Comparison of ENCODE assay signal across 11 cellular contexts in the genomic region with DNA sequence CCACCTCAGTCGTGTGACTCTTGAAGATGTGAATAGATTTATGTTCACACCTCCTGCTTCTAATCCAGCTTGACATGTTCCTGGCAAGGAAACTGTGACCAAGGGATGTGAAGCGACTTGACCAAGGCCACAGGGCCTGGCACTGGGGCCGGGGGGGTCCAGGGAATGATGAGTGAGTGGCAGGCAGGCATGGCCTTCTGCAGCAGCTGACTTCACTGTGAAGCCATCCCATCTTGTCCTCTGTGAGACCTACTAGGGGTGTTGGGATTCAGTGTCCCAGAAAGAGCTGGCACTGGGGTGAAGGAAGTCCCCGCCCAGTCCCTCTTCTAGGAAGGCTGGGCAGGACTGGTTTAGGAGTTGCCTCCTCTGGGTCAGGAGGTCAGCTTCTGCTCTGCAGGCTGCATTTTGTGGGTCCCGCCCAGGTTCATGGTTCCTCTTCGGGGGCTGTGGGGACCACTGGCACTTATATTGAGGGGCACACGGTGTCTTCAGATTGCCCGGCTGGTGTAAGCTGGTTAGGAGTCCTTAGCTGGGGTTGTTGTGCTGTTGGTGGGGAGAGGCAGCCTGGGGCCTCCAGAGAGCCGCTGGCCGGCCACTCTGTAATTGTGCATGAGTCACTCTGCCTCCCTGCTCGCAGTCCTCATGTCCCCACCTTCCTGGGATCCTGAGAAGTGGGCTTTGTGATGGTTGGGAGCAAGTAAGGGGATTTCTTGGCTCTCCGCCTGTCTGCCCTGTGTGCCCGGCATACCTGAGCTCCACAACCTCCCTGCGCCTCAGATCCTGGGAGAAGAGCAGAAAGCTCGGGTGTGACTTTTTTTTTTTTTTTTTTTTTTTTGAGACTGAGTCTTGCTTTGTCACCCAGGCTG. TPM values are rescaled to one million over a fixed set of nuclear protein-coding genes. Genes with fewer than 3 reads are reported as not detected.
A peak's percentile ranks its signal among the peaks of the same experiment; 100 is the strongest.
DNase-seq lines count a peak whose midpoint lies in the region; ATAC-seq and TF ChIP-seq lines count a peak whose summit lies in the region.
"Had no signal": no experiment of that assay in that cellular context is flagged by ENCODE, and none has a peak within 500 bp of the region (broad histone marks: within the 10 kb centered on the region; RNA-seq: fewer than 3 reads in every experiment).

No MANE protein-coding gene starts in this region.

- intact Hi-C loops in MCF 10A (cut with micrococcal nuclease) (no loop called here), mammary epithelial cell (cut with micrococcal nuclease) (no loop called here), vagina (cut with DNase I) (loop anchor here (5.0 kb wide), 1 partner anchor 68 kb away; no protein-coding TSS in a partner anchor)

- no peak overlapping the region for H4K8ac ChIP-seq in mesendoderm (ENCODE audit: low read depth, low read length)

- H3K36me3 Mint-ChIP-seq in MCF 10A (ENCODE audit: insufficient read depth, unreplicated experiment), result peaks cover 6% of the 10 kb centered on the region
- H3K36me3 Mint-ChIP-seq: naive thymus-derived CD8-positive, alpha-beta T cell had no signal

- CTCF ChIA-PET in MCF 10A (lab: Yijun Ruan, JAX), result interaction anchor here (0.6 to 1.6 kb wide), 6 partner anchors 8 to 130 kb away, joined by 3 to 5 read pairs (median 3); no protein-coding TSS in a partner anchor
- CTCF ChIA-PET in mammary epithelial cell (lab: Charles Lee; ENCODE audit: low non-redundant PET), result no interaction called here

- no peak overlapping the region for H2AK5ac ChIP-seq in mesendoderm (ENCODE audit: low read length)

- H4K20me1 ChIP-seq in mammary epithelial cell (ENCODE audit: insufficient read depth, low read length), result no peaks in the 10 kb centered on the region

- no peak overlapping the region for H3K23ac ChIP-seq in mesendoderm (ENCODE audit: low read length)

- H3K4me1 ChIP-seq in mammary epithelial cell (ENCODE audit: insufficient read depth, low read length) (peaks cover 70% of the 10 kb centered on the region), mesendoderm (ENCODE audit: control insufficient read depth, low read depth, low read length) (peaks cover 28% of the 10 kb centered on the region), vagina (peaks cover 100% of the 10 kb centered on the region)

- H3K4me1 Mint-ChIP-seq in MCF 10A (ENCODE audit: insufficient read depth, unreplicated experiment), result peaks cover 47% of the 10 kb centered on the region

- H3K18ac ChIP-seq in mesendoderm (ENCODE audit: low read length), result no peak overlapping the region

- H3K27ac ChIP-seq in mammary epithelial cell (ENCODE audit: insufficient read depth, low read depth, low read length), result no peak overlapping the region
- peak overlapping the region; percentile 39 to 74 for H3K27ac ChIP-seq in coronary artery
- H3K27ac ChIP-seq in mesendoderm (ENCODE audit: low read depth, low read length), result no peak overlapping the region
- peak overlapping the region; percentile 59 for H3K27ac ChIP-seq in vagina
- H3K27ac ChIP-seq: SK-N-MC had no signal

- H2BK15ac ChIP-seq in mesendoderm (replicated peaks; ENCODE audit: low read depth), result no peak overlapping the region

- H2AFZ ChIP-seq in mammary epithelial cell (ENCODE audit: low read depth, low read length), result no peak overlapping the region

- H3K9me3 ChIP-seq in mammary epithelial cell (replicated peaks; ENCODE audit: insufficient read depth, low read length), result no peaks in the 10 kb centered on the region
- no peaks in the 10 kb centered on the region for H3K9me3 ChIP-seq in vagina

- no peak overlapping the region for H3K4ac ChIP-seq in mesendoderm (ENCODE audit: low read depth, low read length)

- H3K36me3 ChIP-seq in mammary epithelial cell (ENCODE audit: insufficient read depth, low read length) (no peaks in the 10 kb centered on the region), mesendoderm (ENCODE audit: control insufficient read depth, insufficient read depth, low read length) (no peaks in the 10 kb centered on the region), vagina (no peaks in the 10 kb centered on the region)

- no TSS peak for BruUV-seq in MCF 10A (replicated peaks; lab: Mats Ljungman, UMichigan)
- no TSS peak for BruUV-seq in mammary epithelial cell (replicated peaks; lab: Mats Ljungman, UMichigan)

- POLR2A ChIA-PET in MCF 10A (lab: Yijun Ruan, JAX), result interaction anchor here (0.6 to 1.8 kb wide), 6 partner anchors 8 to 776 kb away, joined by 3 to 7 read pairs (median 4); a partner anchor contains a TSS

- no peak overlapping the region for H3K4me3 Mint-ChIP-seq in MCF 10A (ENCODE audit: unreplicated experiment)
- H3K4me3 Mint-ChIP-seq: naive thymus-derived CD8-positive, alpha-beta T cell had no signal

- no peak for ATAC-seq in GM18870 (IDR thresholded peaks at IDR 0.05; ENCODE audit: unreplicated experiment)
- ATAC-seq in GM21529 (IDR thresholded peaks at IDR 0.05; ENCODE audit: unreplicated experiment), result no peak
- ATAC-seq: naive thymus-derived CD8-positive, alpha-beta T cell had no signal

- H3K27ac Mint-ChIP-seq in MCF 10A (ENCODE audit: low read depth, unreplicated experiment), result peak overlapping the region; percentile 63

- no peaks in the 10 kb centered on the region for H3K27me3 Mint-ChIP-seq in MCF 10A (ENCODE audit: insufficient read depth, unreplicated experiment)

- DNase-seq in MCF 10A (ENCODE audit: unreplicated experiment), result peak; percentile 60
- no peak for DNase-seq in mammary epithelial cell
- DNase-seq in coronary artery (ENCODE audit: low spot score), result no peak
- DNase-seq in mesendoderm, result peak; percentile 57
- DNase-seq in vagina (ENCODE audit: extremely low spot score in 2 of 2), result no peak
- DNase-seq in NCI-H1417 treated with DMSO at 0.1 percent for 48 hours (lab: John Stamatoyannopoulos, UW), result no peak
- DNase-seq: activated T-cell treated with anti-CD3 and anti-CD28 coated beads, Interleukin-2, amount 50 U/mL, for 48 hours; naive thymus-derived CD8-positive, alpha-beta T cell had no signal

- H3K79me2 ChIP-seq in mammary epithelial cell (ENCODE audit: insufficient read depth, low read length) (peaks cover 97% of the 10 kb centered on the region), mesendoderm (ENCODE audit: control insufficient read depth, insufficient read depth, low read length) (peaks cover 96% of the 10 kb centered on the region)

- peak overlapping the region; percentile 34 for H3K56ac ChIP-seq in mesendoderm (ENCODE audit: low read length)

- no peaks in the 10 kb centered on the region for H3K27me3 ChIP-seq in mammary epithelial cell (ENCODE audit: insufficient read depth, low read length)
- H3K27me3 ChIP-seq in mesendoderm (ENCODE audit: insufficient read depth, low read length, poor library complexity), result no peaks in the 10 kb centered on the region
- H3K27me3 ChIP-seq in vagina, result no peaks in the 10 kb centered on the region

- H3K4me2 ChIP-seq in mammary epithelial cell (ENCODE audit: insufficient read depth, low read depth, low read length) (no peak overlapping the region), mesendoderm (ENCODE audit: low read length) (no peak overlapping the region)

- in situ Hi-C loops in mammary epithelial cell (cut with MboI; ENCODE audit: low sequenced_read_pairs in 2 of 2), result no loop called here

- TF ChIP-seq POLR2A in vagina (IDR thresholded peaks at IDR 0.05), result no peak

- peaks cover 53% of the 10 kb centered on the region for H3K79me1 ChIP-seq in mesendoderm (ENCODE audit: low read length)

- H2BK5ac ChIP-seq in mesendoderm (ENCODE audit: low read length), result no peak overlapping the region

- no peaks in the 10 kb centered on the region for H3K9me3 Mint-ChIP-seq in MCF 10A (ENCODE audit: unreplicated experiment)
- H3K9me3 Mint-ChIP-seq: naive thymus-derived CD8-positive, alpha-beta T cell had no signal

- H3K9ac ChIP-seq in mammary epithelial cell (ENCODE audit: insufficient read depth, low read length) (no peak overlapping the region), mesendoderm (ENCODE audit: low read length) (no peak overlapping the region)

- H2BK120ac ChIP-seq in mesendoderm (ENCODE audit: low read depth, low read length), result no peak overlapping the region

- WGBS in mammary epithelial cell (ENCODE audit: low coverage, missing lambda C conversion rate), result 93% methylated on average over 12 of the region's 15 CpGs
- no CpG with 5 or more reads among the region's 15 CpGs for WGBS in mesendoderm (ENCODE audit: extremely low coverage, insufficient coverage, low lambda C conversion rate)

- dilution Hi-C loops in mammary epithelial cell (cut with HindIII; ENCODE audit: low sequenced_read_pairs), result loop anchor here (5.0 to 10.0 kb wide), 4 partner anchors 68 to 327 kb away; a partner anchor contains a TSS

- H4K5ac ChIP-seq in mesendoderm (ENCODE audit: low read length), result no peak overlapping the region

- no peak for TF ChIP-seq CTCF in MCF 10A (IDR thresholded peaks at IDR 0.05; ENCODE audit: unreplicated experiment)
- TF ChIP-seq CTCF in mammary epithelial cell (conservative IDR thresholded peaks at IDR 0.05 in 1 of 2, IDR thresholded peaks at IDR 0.05 in 1 of 2; ENCODE audit: extremely low read depth in 1 of 2, insufficient read depth in 1 of 2, low read depth in 1 of 2, low read length in 2 of 2), result no peak
- no peak for TF ChIP-seq CTCF in coronary artery (IDR thresholded peaks at IDR 0.05)
- TF ChIP-seq CTCF in vagina (IDR thresholded peaks at IDR 0.05), result no peak

- H3K4me3 ChIP-seq in mammary epithelial cell (replicated peaks in 1 of 3; ENCODE audit: insufficient read depth in 1 of 3, low read depth in 2 of 3, low read length in 3 of 3) (no peak overlapping the region), coronary artery (peak overlapping the region; percentile 25), mesendoderm (ENCODE audit: low read length) (no peak overlapping the region), vagina (peak overlapping the region in 1 of 2 donors; percentile 20)
- H3K4me3 ChIP-seq: SK-N-MC had no signal

RNA-seq across cellular contexts. Expression of a gene that starts 11.0 kb away (rescaled TPM):
- total RNA-seq in MCF 10A (2022), result 15.5 and 20.3 TPM in 2 replicates
- total RNA-seq in mammary epithelial cell, result 10 to 100 TPM; 22.3 to 25.0 TPM
- 5.9 TPM for polyA plus RNA-seq in mammary epithelial cell
- 16.3 TPM for polyA minus RNA-seq in mammary epithelial cell
- 23.7 TPM for polyA plus RNA-seq in mesendoderm (2013, experiment 1 of 2)
- 23.1 TPM for polyA plus RNA-seq in mesendoderm (2013, experiment 2 of 2)
- 61.4 TPM for total RNA-seq in vagina

Comparison
In these comparisons a context has a peak if more than half of its experiments do, and no peak if none do; other contexts are left out.
1. DNase-seq: peak in MCF 10A (single experiment) and mesendoderm (single experiment); none in mammary epithelial cell (single experiment), coronary artery (single experiment), vagina (0 of 2) and NCI-H1417 treated with DMSO at 0.1 percent for 48 hours (single experiment).
2. H3K27ac ChIP-seq: peak in coronary artery (2 of 2) and vagina (single experiment); none in mammary epithelial cell (single experiment) and mesendoderm (single experiment).